Comparison of ENCODE assay signal across 1 cellular context in genomic region chr6:37821449-37821848, GRCh38.
TF ChIP-seq lines count a peak whose summit lies in the region.

No MANE protein-coding gene starts in this region.

TF ChIP-seq in HepG2, 621 proteins besides CTCF, POLR2A, EP300 and RAD21 (continued from another document):
- TF ChIP-seq CBFB (CRISPR knock-in tag; IDR thresholded peaks at IDR 0.05) (no peak), ZBTB40 (IDR thresholded peaks at IDR 0.05) (no peak), ZBTB40 (CRISPR knock-in tag; IDR thresholded peaks at IDR 0.05) (no peak), SP1 (IDR thresholded peaks at IDR 0.05) (no peak), SP1 (CRISPR knock-in tag; IDR thresholded peaks at IDR 0.05) (no peak), REL (CRISPR knock-in tag; conservative IDR thresholded peaks at IDR 0.05) (no peak), ZMYM4 (CRISPR knock-in tag; IDR thresholded peaks at IDR 0.05) (no peak), ZMYM2 (CRISPR knock-in tag; IDR thresholded peaks at IDR 0.05) (no peak), HOXA7 (CRISPR knock-in tag; IDR thresholded peaks at IDR 0.05) (no peak), RNF2 (conservative IDR thresholded peaks at IDR 0.05; ENCODE audit: low read depth) (no peak), ASH2L (IDR thresholded peaks at IDR 0.05; ENCODE audit: insufficient read length, low read depth, low read length) (no peak), ZNF121 (CRISPR knock-in tag; IDR thresholded peaks at IDR 0.05) (no peak), POLR2AphosphoS2 (IDR thresholded peaks at IDR 0.05; ENCODE audit: low read depth, low read length) (no peak), FOXK2 (IDR thresholded peaks at IDR 0.05) (no peak), RFX5 (IDR thresholded peaks at IDR 0.05; ENCODE audit: low read depth, low read length) (no peak), RARA (CRISPR knock-in tag; IDR thresholded peaks at IDR 0.05) (no peak), REXO4 (CRISPR knock-in tag; IDR thresholded peaks at IDR 0.05; ENCODE audit: borderline replicate concordance) (no peak), ZSCAN29 (CRISPR knock-in tag; conservative IDR thresholded peaks at IDR 0.05) (no peak)
TF ChIP-seq in HepG2: peak in this region for 0.
